8 cellular contexts compared by ENCODE assay signal in the genomic region with DNA sequence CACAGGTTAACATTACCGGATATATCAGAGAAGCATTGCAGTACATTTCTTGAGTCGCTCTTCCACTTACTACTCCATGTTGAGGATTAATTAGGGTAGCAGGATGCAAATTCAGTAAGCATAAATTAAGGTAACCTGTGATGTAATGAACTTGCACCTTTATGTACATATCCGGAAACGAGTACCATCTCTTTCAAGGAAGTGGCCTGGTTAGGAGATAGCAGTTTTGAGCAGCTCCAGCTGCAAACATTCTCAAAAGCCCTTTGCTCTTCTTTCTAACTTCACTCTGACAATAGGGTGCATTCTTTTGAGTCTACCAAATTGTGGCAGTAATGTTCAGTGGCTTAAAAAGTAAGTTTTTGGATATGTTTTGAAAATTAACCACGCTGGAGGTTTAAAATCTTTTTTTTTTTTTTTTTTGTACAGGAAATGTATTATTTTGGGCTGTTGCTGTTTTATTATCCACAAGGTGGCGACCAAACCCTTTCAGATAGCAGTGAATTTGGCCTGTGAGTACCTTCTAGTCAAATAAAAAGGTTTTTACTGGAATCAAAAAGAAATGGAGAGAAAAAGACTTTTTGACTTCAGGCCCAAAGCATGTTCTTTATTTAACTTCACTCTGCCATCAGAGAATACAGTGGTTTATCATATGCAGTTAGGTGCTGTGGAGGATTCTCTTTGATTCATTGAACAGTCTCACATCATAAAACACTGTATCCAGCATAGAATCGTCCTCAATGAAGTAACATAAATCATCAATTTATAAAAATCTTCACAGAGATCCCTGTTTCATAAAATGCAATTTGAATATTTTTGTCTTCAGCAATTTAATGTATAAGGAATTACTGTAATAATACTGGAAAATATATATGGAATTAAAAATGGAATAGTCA. TPM values are rescaled to one million over a fixed set of nuclear protein-coding genes. Genes with fewer than 3 reads are reported as not detected.
DNase-seq lines count a peak whose midpoint lies in the region; ATAC-seq and TF ChIP-seq lines count a peak whose summit lies in the region.

No MANE protein-coding gene starts in this region.

- no peaks in the 10 kb centered on the region for H3K27me3 Mint-ChIP-seq in type B pancreatic cell

- H3K4me3 ChIP-seq in astrocyte of the spinal cord (ENCODE audit: low read depth, low read length) = no peak overlapping the region

- peak; percentile 56 for ATAC-seq in HG03108 (IDR thresholded peaks at IDR 0.05; ENCODE audit: unreplicated experiment)

- peak; percentile 60 for TF ChIP-seq CTCF in astrocyte of the spinal cord (IDR thresholded peaks at IDR 0.05; ENCODE audit: low read depth, low read length)
- TF ChIP-seq CTCF in type B pancreatic cell (conservative IDR thresholded peaks at IDR 0.05) = peak; percentile 83

- peaks cover 31% of the 10 kb centered on the region for H3K4me1 Mint-ChIP-seq in type B pancreatic cell (ENCODE audit: unreplicated experiment)

- H3K4me3 Mint-ChIP-seq in type B pancreatic cell = peak overlapping the region; percentile 18

- no peaks in the 10 kb centered on the region for H3K36me3 Mint-ChIP-seq in type B pancreatic cell

- DNase-seq in stimulated activated CD4-positive, alpha-beta T cell treated with anti-CD3 and anti-CD28 coated beads, Interleukin-4, amount 100 ng/mL, for 24 hours = peak; percentile 25
- no peak for DNase-seq in stimulated activated CD4-positive, alpha-beta T cell treated with anti-CD3 and anti-CD28 coated beads, Interleukin-2, amount 100 ng/mL, for 48 hours
- peak; percentile 65 for DNase-seq in NOMO-1 treated with DMSO at 0.1 percent for 48 hours (lab: John Stamatoyannopoulos, UW; ENCODE audit: unreplicated experiment)
- peak; percentile 63 for DNase-seq in astrocyte of the spinal cord (ENCODE audit: low read depth, low spot score)
- DNase-seq in kidney tubule cell (ENCODE audit: low spot score) = peak; percentile 58
- DNase-seq in type B pancreatic cell (ENCODE audit: extremely low spot score, unreplicated experiment) = no peak
- DNase-seq in ureter (ENCODE audit: low spot score) = no peak

- in situ Hi-C loops in astrocyte of the spinal cord (cut with HindIII; ENCODE audit: low sequenced_read_pairs) = no loop called here

- H3K27ac Mint-ChIP-seq in type B pancreatic cell = peak overlapping the region; percentile 50

- H3K9me3 Mint-ChIP-seq in type B pancreatic cell = no peaks in the 10 kb centered on the region

RNA-seq across cellular contexts. Expression of gene FAM217B, which starts 8.9 kb away (rescaled TPM):
- total RNA-seq in type B pancreatic cell (ENCODE audit: low replicate concordance) (13.8 and 27.6 TPM in 2 replicates), ureter (19.7 TPM)

RNA-seq across cellular contexts. Expression of gene PPP1R3D, which starts 9.0 kb away (rescaled TPM):
- 6.4 and 7.6 TPM in 2 replicates for total RNA-seq in type B pancreatic cell (ENCODE audit: low replicate concordance)
- total RNA-seq in ureter = 9.2 TPM

RNA-seq across cellular contexts. Expression of gene CDH26, which starts 9.1 kb away (rescaled TPM):
- total RNA-seq in type B pancreatic cell (ENCODE audit: low replicate concordance) (3.6 and 6.9 TPM in 2 replicates), ureter (31.0 TPM)

RNA-seq across cellular contexts. Expression of gene SYCP2, which starts 15.6 kb away (rescaled TPM):
- 0.88 and 1.6 TPM in 2 replicates for total RNA-seq in type B pancreatic cell (ENCODE audit: low replicate concordance)
- 3.2 TPM for total RNA-seq in ureter

Comparison
In these comparisons a context has a peak if more than half of its experiments do, and no peak if none do; other contexts are left out.
1. DNase-seq: peak in stimulated activated CD4-positive, alpha-beta T cell treated with anti-CD3 and anti-CD28 coated beads, Interleukin-4, amount 100 ng/mL, for 24 hours (single experiment), NOMO-1 treated with DMSO at 0.1 percent for 48 hours (single experiment), astrocyte of the spinal cord (single experiment) and kidney tubule cell (single experiment); none in stimulated activated CD4-positive, alpha-beta T cell treated with anti-CD3 and anti-CD28 coated beads, Interleukin-2, amount 100 ng/mL, for 48 hours (0 of 2), type B pancreatic cell (single experiment) and ureter (single experiment).